ENCODE assay signal across 14 cellular contexts in the genomic region with DNA sequence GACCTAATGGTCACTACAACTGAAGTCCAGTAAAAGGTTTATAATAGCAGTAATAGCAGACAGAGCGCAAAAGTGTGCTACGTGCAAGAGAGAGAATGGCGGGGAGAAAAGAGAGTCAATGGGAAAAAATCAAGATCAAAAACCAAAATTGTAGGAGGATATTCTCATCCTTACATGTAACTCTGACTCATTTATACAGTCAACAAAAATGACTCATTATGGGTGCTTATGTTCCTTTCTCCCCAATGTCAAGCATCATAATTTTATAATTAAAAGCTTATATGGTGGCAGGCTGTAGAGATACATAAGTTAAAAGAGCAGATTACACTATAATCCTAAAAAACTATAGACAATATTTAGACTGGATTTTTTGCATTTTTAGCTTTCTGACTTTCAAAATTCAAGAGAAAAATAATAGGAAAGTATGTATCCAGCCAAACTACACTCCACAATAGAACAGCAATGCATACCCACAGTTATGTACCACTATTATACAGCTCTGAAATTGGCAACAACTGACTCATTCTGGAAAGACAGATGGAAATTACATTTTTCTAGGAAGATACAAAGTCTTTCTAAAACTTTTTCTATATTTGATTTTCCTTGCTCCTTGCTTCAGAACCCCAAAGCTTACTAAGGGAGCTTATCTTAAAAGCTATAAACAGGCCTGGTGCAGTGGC.
A peak's percentile ranks its signal among the peaks of the same experiment; 100 is the strongest.
DNase-seq lines count a peak whose midpoint lies in the region; ATAC-seq and TF ChIP-seq lines count a peak whose summit lies in the region.
"Had no signal": no experiment of that assay in that cellular context is flagged by ENCODE, and none has a peak within 500 bp of the region (broad histone marks: within the 10 kb centered on the region; RNA-seq: fewer than 3 reads in every experiment).

No MANE protein-coding gene starts in this region.

- H3K9me3 Mint-ChIP-seq in activated CD8-positive, alpha-beta T cell treated with anti-CD3 and anti-CD28 coated beads for 36 hours = no peaks in the 10 kb centered on the region
- no peaks in the 10 kb centered on the region for H3K9me3 Mint-ChIP-seq in activated CD8-positive, alpha-beta T cell treated with anti-CD3 and anti-CD28 coated beads, Interleukin-2, amount 10 ng/mL, durations not matched to agents 7 days and 5 days (ENCODE audit: insufficient read depth)
- no peaks in the 10 kb centered on the region for H3K9me3 Mint-ChIP-seq in stimulated activated naive CD8-positive, alpha-beta T cell treated with anti-CD3 and anti-CD28 coated beads, Interleukin-15, amount 100 ng/mL, for 72 hours
- H3K9me3 Mint-ChIP-seq in activated CD4-positive, alpha-beta memory T cell treated with anti-CD3 and anti-CD28 coated beads, Interleukin-2, amount 10 ng/mL, durations not matched to agents 7 days and 5 days = no peaks in the 10 kb centered on the region

- peak; percentile 45 for ATAC-seq in activated CD8-positive, alpha-beta T cell treated with anti-CD3 and anti-CD28 coated beads for 36 hours
- ATAC-seq in activated CD8-positive, alpha-beta T cell treated with anti-CD3 and anti-CD28 coated beads, Interleukin-2, amount 10 ng/mL, durations not matched to agents 7 days and 5 days = no peak
- peak; percentile 42 for ATAC-seq in stimulated activated naive CD8-positive, alpha-beta T cell treated with anti-CD3 and anti-CD28 coated beads, Interleukin-15, amount 100 ng/mL, for 72 hours

- intact Hi-C loops in activated CD8-positive, alpha-beta T cell treated with anti-CD3 and anti-CD28 coated beads for 36 hours (cut with micrococcal nuclease) = no loop called here

- peaks cover 6% of the 10 kb centered on the region for H3K4me1 Mint-ChIP-seq in activated CD8-positive, alpha-beta T cell treated with anti-CD3 and anti-CD28 coated beads for 36 hours (ENCODE audit: low read depth)
- H3K4me1 Mint-ChIP-seq in activated CD8-positive, alpha-beta T cell treated with anti-CD3 and anti-CD28 coated beads, Interleukin-2, amount 10 ng/mL, durations not matched to agents 7 days and 5 days (ENCODE audit: low read depth) = peaks cover 5% of the 10 kb centered on the region
- peaks cover 30% of the 10 kb centered on the region for H3K4me1 Mint-ChIP-seq in stimulated activated naive CD8-positive, alpha-beta T cell treated with anti-CD3 and anti-CD28 coated beads, Interleukin-15, amount 100 ng/mL, for 72 hours
- peaks cover 2% of the 10 kb centered on the region for H3K4me1 Mint-ChIP-seq in activated CD4-positive, alpha-beta memory T cell treated with anti-CD3 and anti-CD28 coated beads, Interleukin-2, amount 10 ng/mL, durations not matched to agents 7 days and 5 days

- H3K27ac Mint-ChIP-seq in activated CD8-positive, alpha-beta T cell treated with anti-CD3 and anti-CD28 coated beads for 36 hours = no peak overlapping the region
- H3K27ac Mint-ChIP-seq in activated CD8-positive, alpha-beta T cell treated with anti-CD3 and anti-CD28 coated beads, Interleukin-2, amount 10 ng/mL, durations not matched to agents 7 days and 5 days = no peak overlapping the region
- no peak overlapping the region for H3K27ac Mint-ChIP-seq in stimulated activated naive CD8-positive, alpha-beta T cell treated with anti-CD3 and anti-CD28 coated beads, Interleukin-15, amount 100 ng/mL, for 72 hours
- no peak overlapping the region for H3K27ac Mint-ChIP-seq in activated CD4-positive, alpha-beta memory T cell treated with anti-CD3 and anti-CD28 coated beads, Interleukin-2, amount 10 ng/mL, durations not matched to agents 7 days and 5 days

- CTCF ChIA-PET in activated CD8-positive, alpha-beta T cell treated with anti-CD3 and anti-CD28 coated beads for 36 hours (lab: Charles Lee) = interaction anchor here (0.6 to 1.3 kb wide), 2 partner anchors 9 to 137 kb away, joined by 3 to 4 read pairs; no protein-coding TSS in a partner anchor
- CTCF ChIA-PET in activated CD8-positive, alpha-beta T cell treated with anti-CD3 and anti-CD28 coated beads, Interleukin-2, amount 10 ng/mL, durations not matched to agents 7 days and 5 days (lab: Charles Lee) = interaction anchor here (0.9 kb wide), 1 partner anchor 236 kb away, joined by 3 read pairs; no protein-coding TSS in a partner anchor
- CTCF ChIA-PET in activated CD4-positive, alpha-beta memory T cell treated with anti-CD3 and anti-CD28 coated beads, Interleukin-2, amount 10 ng/mL, durations not matched to agents 7 days and 5 days (lab: Charles Lee) = interaction anchor here (0.6 to 1.0 kb wide), 2 partner anchors 13 to 14 kb away, joined by 4 read pairs; no protein-coding TSS in a partner anchor

- POLR2A ChIA-PET in activated CD8-positive, alpha-beta T cell treated with anti-CD3 and anti-CD28 coated beads for 36 hours (lab: Charles Lee) = interaction anchor here (0.6 kb wide), 1 partner anchor 256 kb away, joined by 3 read pairs; no protein-coding TSS in a partner anchor
- POLR2A ChIA-PET in activated CD8-positive, alpha-beta T cell treated with anti-CD3 and anti-CD28 coated beads, Interleukin-2, amount 10 ng/mL, durations not matched to agents 7 days and 5 days (lab: Charles Lee) = interaction anchor here (0.5 kb wide), 1 partner anchor 14 kb away, joined by 4 read pairs; no protein-coding TSS in a partner anchor
- POLR2A ChIA-PET in activated CD4-positive, alpha-beta memory T cell treated with anti-CD3 and anti-CD28 coated beads, Interleukin-2, amount 10 ng/mL, durations not matched to agents 7 days and 5 days (lab: Charles Lee) = no interaction called here

- DNase-seq in activated CD8-positive, alpha-beta T cell treated with anti-CD3 and anti-CD28 coated beads for 36 hours = no peak
- DNase-seq in activated CD8-positive, alpha-beta T cell treated with anti-CD3 and anti-CD28 coated beads, Interleukin-2, amount 10 ng/mL, durations not matched to agents 7 days and 5 days = no peak
- DNase-seq in RPMI7951 (ENCODE audit: low read depth) (peak; percentile 35), epithelial cell of esophagus (ENCODE audit: low read depth) (peak; percentile 68), OCI-M1 (lab: John Stamatoyannopoulos, UW) (no peak), medulla oblongata (ENCODE audit: extremely low spot score) (no peak)
- no peak for DNase-seq in stimulated activated naive CD8-positive, alpha-beta T cell treated with anti-CD3 and anti-CD28 coated beads, Interleukin-15, amount 100 ng/mL, for 72 hours
- DNase-seq in activated CD4-positive, alpha-beta memory T cell treated with anti-CD3 and anti-CD28 coated beads, Interleukin-2, amount 10 ng/mL, durations not matched to agents 7 days and 5 days = no peak
- DNase-seq: activated CD4-positive, alpha-beta T cell treated with anti-CD3 and anti-CD28 coated beads, Interleukin-2, amount 50 U/mL, for 48 hours; activated naive CD4-positive, alpha-beta T cell; NCI-H1092 treated with DMSO at 0.1 percent for 48 hours; NCI-H345; small intestine; substantia nigra had no signal

- no peak overlapping the region for H3K4me3 Mint-ChIP-seq in activated CD8-positive, alpha-beta T cell treated with anti-CD3 and anti-CD28 coated beads for 36 hours
- no peak overlapping the region for H3K4me3 Mint-ChIP-seq in activated CD8-positive, alpha-beta T cell treated with anti-CD3 and anti-CD28 coated beads, Interleukin-2, amount 10 ng/mL, durations not matched to agents 7 days and 5 days
- no peak overlapping the region for H3K4me3 Mint-ChIP-seq in stimulated activated naive CD8-positive, alpha-beta T cell treated with anti-CD3 and anti-CD28 coated beads, Interleukin-15, amount 100 ng/mL, for 72 hours
- H3K4me3 Mint-ChIP-seq in activated CD4-positive, alpha-beta memory T cell treated with anti-CD3 and anti-CD28 coated beads, Interleukin-2, amount 10 ng/mL, durations not matched to agents 7 days and 5 days = no peak overlapping the region

- H3K27me3 Mint-ChIP-seq in activated CD8-positive, alpha-beta T cell treated with anti-CD3 and anti-CD28 coated beads for 36 hours = no peaks in the 10 kb centered on the region
- H3K27me3 Mint-ChIP-seq in activated CD8-positive, alpha-beta T cell treated with anti-CD3 and anti-CD28 coated beads, Interleukin-2, amount 10 ng/mL, durations not matched to agents 7 days and 5 days (ENCODE audit: low read depth) = no peaks in the 10 kb centered on the region
- no peaks in the 10 kb centered on the region for H3K27me3 Mint-ChIP-seq in stimulated activated naive CD8-positive, alpha-beta T cell treated with anti-CD3 and anti-CD28 coated beads, Interleukin-15, amount 100 ng/mL, for 72 hours
- no peaks in the 10 kb centered on the region for H3K27me3 Mint-ChIP-seq in activated CD4-positive, alpha-beta memory T cell treated with anti-CD3 and anti-CD28 coated beads, Interleukin-2, amount 10 ng/mL, durations not matched to agents 7 days and 5 days

- TF ChIP-seq CTCF in activated CD8-positive, alpha-beta T cell treated with anti-CD3 and anti-CD28 coated beads for 36 hours (IDR thresholded peaks at IDR 0.05) = no peak
- TF ChIP-seq CTCF in epithelial cell of esophagus (IDR thresholded peaks at IDR 0.05; ENCODE audit: insufficient read depth, low read depth, low read length, missing control alignments) = no peak

- H3K4me3 ChIP-seq in epithelial cell of esophagus (ENCODE audit: low read length) = no peak overlapping the region

- peaks cover 9% of the 10 kb centered on the region for H3K36me3 Mint-ChIP-seq in activated CD8-positive, alpha-beta T cell treated with anti-CD3 and anti-CD28 coated beads for 36 hours (ENCODE audit: low read depth)
- peaks cover 28% of the 10 kb centered on the region for H3K36me3 Mint-ChIP-seq in activated CD8-positive, alpha-beta T cell treated with anti-CD3 and anti-CD28 coated beads, Interleukin-2, amount 10 ng/mL, durations not matched to agents 7 days and 5 days (ENCODE audit: low read depth)
- H3K36me3 Mint-ChIP-seq in activated CD4-positive, alpha-beta memory T cell treated with anti-CD3 and anti-CD28 coated beads, Interleukin-2, amount 10 ng/mL, durations not matched to agents 7 days and 5 days (ENCODE audit: low read depth) = no peaks in the 10 kb centered on the region

Comparison
In these comparisons a context has a peak if more than half of its experiments do, and no peak if none do; other contexts are left out.
1. DNase-seq: peak in RPMI7951 (single experiment) and epithelial cell of esophagus (single experiment); none in activated CD8-positive, alpha-beta T cell treated with anti-CD3 and anti-CD28 coated beads for 36 hours (single experiment), activated CD8-positive, alpha-beta T cell treated with anti-CD3 and anti-CD28 coated beads, Interleukin-2, amount 10 ng/mL, durations not matched to agents 7 days and 5 days (single experiment), stimulated activated naive CD8-positive, alpha-beta T cell treated with anti-CD3 and anti-CD28 coated beads, Interleukin-15, amount 100 ng/mL, for 72 hours (0 of 2), activated CD4-positive, alpha-beta memory T cell treated with anti-CD3 and anti-CD28 coated beads, Interleukin-2, amount 10 ng/mL, durations not matched to agents 7 days and 5 days (single experiment), OCI-M1 (single experiment) and medulla oblongata (single experiment).